ENCODE assay signal across 19 cellular contexts in the genomic region with DNA sequence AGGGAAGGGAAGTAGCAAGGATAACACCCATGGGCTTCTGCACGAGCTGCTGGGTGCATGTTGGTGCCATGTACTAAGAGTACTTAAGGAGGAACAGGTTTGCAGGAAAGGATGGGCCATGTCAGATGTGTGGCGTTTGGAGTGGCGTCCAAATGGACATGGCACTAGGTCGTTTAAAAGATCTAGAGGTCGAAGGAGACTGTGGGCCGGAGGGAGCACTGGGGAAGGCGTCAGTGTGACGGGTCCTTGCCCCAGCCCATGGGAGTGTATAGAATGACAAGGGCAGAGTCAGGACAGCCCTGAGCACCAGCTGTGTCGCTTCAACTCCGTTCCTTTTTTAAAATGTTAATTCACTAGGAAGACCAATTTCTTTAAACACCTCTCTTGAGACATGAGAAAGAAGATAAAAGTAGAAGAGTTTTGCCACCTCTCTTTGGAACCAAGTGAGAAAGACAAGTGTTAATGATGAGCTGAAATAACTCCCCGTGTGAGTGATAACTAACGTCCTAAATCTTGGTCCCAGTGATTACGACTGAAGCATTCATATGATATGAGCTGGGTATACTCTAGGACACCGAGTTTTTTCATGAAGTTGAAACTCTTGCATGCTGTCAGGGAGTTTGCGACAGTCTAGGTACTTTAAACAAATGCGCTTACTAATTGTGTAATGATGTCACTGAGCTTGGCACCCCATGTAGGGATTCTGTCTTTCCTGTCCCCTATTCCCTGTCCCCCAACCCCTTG. TPM values are rescaled to one million over a fixed set of nuclear protein-coding genes. Genes with fewer than 3 reads are reported as not detected.
DNase-seq lines count a peak whose midpoint lies in the region; ATAC-seq, FAIRE-seq and TF ChIP-seq lines count a peak whose summit lies in the region.
"Had no signal": no experiment of that assay in that cellular context is flagged by ENCODE, and none has a peak within 500 bp of the region (broad histone marks: within the 10 kb centered on the region; RNA-seq: fewer than 3 reads in every experiment).

No MANE protein-coding gene starts in this region.

- POLR2A ChIA-PET in HepG2 (lab: Yijun Ruan, JAX) (no interaction called here), HEK293T (lab: Yijun Ruan, JAX) (interaction anchor here (0.7 to 2.9 kb wide), 2 partner anchors 23 to 24 kb away, joined by 4 to 8 read pairs; partner anchors contain the start of gene LYSMD4)

- no peak for TF ChIP-seq EP300 in HepG2 (IDR thresholded peaks at IDR 0.05; ENCODE audit: low read depth in 2 of 2, low read length in 2 of 2)
- TF ChIP-seq EP300 in HepG2 (CRISPR knock-in tag; IDR thresholded peaks at IDR 0.05; ENCODE audit: borderline replicate concordance), result no peak

- H3K27ac Mint-ChIP-seq in glutamatergic neuron (ENCODE audit: unreplicated experiment), result peak overlapping the region; percentile 16
- peak overlapping the region; percentile 94 for H3K27ac Mint-ChIP-seq in osteocyte (ENCODE audit: unreplicated experiment)
- H3K27ac Mint-ChIP-seq: activated naive CD8-positive, alpha-beta T cell treated with anti-CD3 and anti-CD28 coated beads, Interleukin-2, amount 10 ng/mL, durations not matched to agents 7 days and 5 days had no signal

- H3K27me3 ChIP-seq in liver (ENCODE audit: control insufficient read depth in 4 of 4, insufficient read depth in 4 of 4, low read length in 3 of 4) (no peaks in the 10 kb centered on the region), HepG2 (ENCODE audit: control insufficient read depth in 1 of 2, insufficient read depth in 2 of 2, low read length in 2 of 2) (no peaks in the 10 kb centered on the region)
- H3K27me3 ChIP-seq: testis had no signal

- H3K9ac ChIP-seq in liver (ENCODE audit: low read depth in 1 of 2, low read length in 2 of 2) (peak overlapping the region in 1 of 2 donors; percentile 4), HepG2 (ENCODE audit: insufficient read depth, low read depth, low read length) (no peak overlapping the region)

- peaks cover 6% of the 10 kb centered on the region for H3K27me3 Mint-ChIP-seq in glutamatergic neuron (ENCODE audit: unreplicated experiment)
- no peaks in the 10 kb centered on the region for H3K27me3 Mint-ChIP-seq in osteocyte (ENCODE audit: unreplicated experiment)
- H3K27me3 Mint-ChIP-seq: activated naive CD8-positive, alpha-beta T cell treated with anti-CD3 and anti-CD28 coated beads, Interleukin-2, amount 10 ng/mL, durations not matched to agents 7 days and 5 days; natural killer cell treated with Interleukin-12 subunit alpha and Interleukin-12 subunit beta and Interleukin-15 and Interleukin-18, amount 100 ng/mL, for 72 hours had no signal

- no peak for FAIRE-seq in HepG2 (lab: Jason Lieb, UNC)
- FAIRE-seq: D721Med, small intestine, TTC549 had no signal

- no TSS peak for BruUV-seq in HepG2 (replicated peaks; lab: Mats Ljungman, UMichigan)

- H3K4me1 ChIP-seq in liver (ENCODE audit: control insufficient read depth in 4 of 4, insufficient read depth in 4 of 4, low read length in 3 of 4) (peaks cover 2 to 11% (median 7%) of the 10 kb centered on the region in 4 donors), HepG2 (ENCODE audit: insufficient read depth, low read length) (no peaks in the 10 kb centered on the region)

- H3K9me3 ChIP-seq in liver (ENCODE audit: control insufficient read depth in 4 of 4, low read length in 3 of 4) (no peaks in the 10 kb centered on the region), HepG2 (ENCODE audit: low read length) (no peaks in the 10 kb centered on the region)
- H3K9me3 ChIP-seq: testis had no signal

- intact Hi-C loops in HepG2 (cut with micrococcal nuclease; ENCODE audit: unreplicated experiment), result no loop called here

- H3K4me2 ChIP-seq in HepG2 (ENCODE audit: low read depth, low read length), result no peak overlapping the region

- no peak for TF ChIP-seq POLR2A in HepG2 (IDR thresholded peaks at IDR 0.05; ENCODE audit: insufficient read depth in 1 of 2, low read depth in 2 of 2, low read length in 2 of 2)

- no peaks in the 10 kb centered on the region for H3K9me3 Mint-ChIP-seq in glutamatergic neuron (ENCODE audit: unreplicated experiment)
- H3K9me3 Mint-ChIP-seq in osteocyte (ENCODE audit: unreplicated experiment), result no peaks in the 10 kb centered on the region
- H3K9me3 Mint-ChIP-seq: activated naive CD8-positive, alpha-beta T cell treated with anti-CD3 and anti-CD28 coated beads, Interleukin-2, amount 10 ng/mL, durations not matched to agents 7 days and 5 days; natural killer cell treated with Interleukin-12 subunit alpha and Interleukin-12 subunit beta and Interleukin-15 and Interleukin-18, amount 100 ng/mL, for 72 hours had no signal

- peak overlapping the region; percentile 68 to 80 for H3K27ac ChIP-seq in liver (ENCODE audit: low read depth in 1 of 2, low read length in 2 of 2)
- H3K27ac ChIP-seq in HepG2 (ENCODE audit: extremely low read length, insufficient read depth, low read length), result no peak overlapping the region

- TF ChIP-seq RAD21 in liver (IDR thresholded peaks at IDR 0.05) (no peak), HepG2 (CRISPR knock-in tag; IDR thresholded peaks at IDR 0.05) (no peak)

- H3K79me2 ChIP-seq in HepG2 (ENCODE audit: insufficient read depth, low read length), result no peaks in the 10 kb centered on the region

- H3K36me3 Mint-ChIP-seq in glutamatergic neuron (ENCODE audit: unreplicated experiment) (peaks cover 8% of the 10 kb centered on the region), osteocyte (ENCODE audit: unreplicated experiment) (peaks cover 37% of the 10 kb centered on the region)

- ATAC-seq in HepG2, result no peak
- ATAC-seq in GM21737 (IDR thresholded peaks at IDR 0.05; ENCODE audit: unreplicated experiment), result no peak
- no peak for ATAC-seq in HG03342 (IDR thresholded peaks at IDR 0.05; ENCODE audit: unreplicated experiment)
- ATAC-seq: natural killer cell treated with Interleukin-12 subunit alpha and Interleukin-12 subunit beta and Interleukin-15 and Interleukin-18, amount 100 ng/mL, for 72 hours had no signal

- CTCF ChIA-PET in HepG2 (lab: Yijun Ruan, JAX; ENCODE audit: low intra/inter-chr PET ratio, low total read pairs) (no interaction called here), HEK293T (lab: Yijun Ruan, JAX) (no interaction called here)

- H3K4me3 Mint-ChIP-seq in glutamatergic neuron (ENCODE audit: unreplicated experiment) (no peak overlapping the region), osteocyte (ENCODE audit: unreplicated experiment) (no peak overlapping the region)
- H3K4me3 Mint-ChIP-seq: activated naive CD8-positive, alpha-beta T cell treated with anti-CD3 and anti-CD28 coated beads, Interleukin-2, amount 10 ng/mL, durations not matched to agents 7 days and 5 days; natural killer cell treated with Interleukin-12 subunit alpha and Interleukin-12 subunit beta and Interleukin-15 and Interleukin-18, amount 100 ng/mL, for 72 hours had no signal

- in situ Hi-C loops in HepG2 (cut with HindIII; ENCODE audit: extremely low pct_ligation_motif_present, low pct_unique_long_range_greater_than_20kb), result loop anchor here (25.0 kb wide), 1 partner anchor 297 kb away; no protein-coding TSS in a partner anchor

- H3K4me1 Mint-ChIP-seq in glutamatergic neuron (ENCODE audit: low read depth, unreplicated experiment), result peaks cover 39% of the 10 kb centered on the region
- H3K4me1 Mint-ChIP-seq in osteocyte (ENCODE audit: unreplicated experiment), result peaks cover 54% of the 10 kb centered on the region

- 91% methylated on average over 16 of the region's 16 CpGs for WGBS in liver
- WGBS in HepG2 (ENCODE audit: low lambda C conversion rate), result 94% methylated on average over 16 of the region's 16 CpGs

- H4K20me1 ChIP-seq in HepG2 (ENCODE audit: insufficient read depth, low read length), result no peaks in the 10 kb centered on the region

- H2AFZ ChIP-seq in HepG2 (ENCODE audit: low read length), result no peak overlapping the region

- DNase-seq in HepG2 (ENCODE audit: low spot score) (no peak), glutamatergic neuron (no peak), osteocyte (ENCODE audit: extremely low spot score, unreplicated experiment) (no peak), HEK293T (ENCODE audit: extremely low spot score) (no peak), hippocampal formation (lab: John Stamatoyannopoulos, UW) (no peak)
- DNase-seq: activated CD8-positive, alpha-beta memory T cell treated with anti-CD3 and anti-CD28 coated beads for 24 hours; activated naive CD8-positive, alpha-beta T cell treated with anti-CD3 and anti-CD28 coated beads, Interleukin-2, amount 10 ng/mL, durations not matched to agents 7 days and 5 days; MM.1S; NCI-H2081 treated with DMSO at 0.1 percent for 48 hours; NCI-H774; SHP77 treated with DMSO at 0.1 percent for 48 hours had no signal

- peaks cover 4 to 21% (median 19%) of the 10 kb centered on the region in 4 donors for H3K36me3 ChIP-seq in liver (ENCODE audit: control insufficient read depth in 4 of 4, insufficient read depth in 3 of 4, low read depth in 1 of 4, low read length in 3 of 4)
- peaks cover 10 to 34% of the 10 kb centered on the region in 2 experiments for H3K36me3 ChIP-seq in HepG2 (replicated peaks in 1 of 2; ENCODE audit: control insufficient read depth in 1 of 2, insufficient read depth in 2 of 2, low read length in 2 of 2)

- TF ChIP-seq CTCF in liver (IDR thresholded peaks at IDR 0.05; ENCODE audit: low read depth, low read length, missing input control) (no peak), HepG2 (CRISPR knock-in tag; IDR thresholded peaks at IDR 0.05) (no peak), glutamatergic neuron (IDR thresholded peaks at IDR 0.05; ENCODE audit: partially characterized antibody, unreplicated experiment) (no peak), osteocyte (IDR thresholded peaks at IDR 0.05) (no peak)

- no peak overlapping the region for H3K4me3 ChIP-seq in liver (ENCODE audit: low read depth in 1 of 3, low read length in 3 of 3)
- H3K4me3 ChIP-seq in HepG2 (replicated peaks in 1 of 3; ENCODE audit: insufficient read depth in 1 of 3, low read depth in 2 of 3, low read length in 3 of 3), result no peak overlapping the region
- H3K4me3 ChIP-seq: testis had no signal

RNA-seq across cellular contexts. Expression of gene LYSMD4, which starts 23.8 kb away (rescaled TPM):
- total RNA-seq in liver, result 10 to 100 TPM in 1 of 2 donors, 1 to 10 TPM in 1; 8.1 to 12.1 TPM
- polyA plus RNA-seq in liver, result 1 to 10 TPM; 3.9 to 6.4 TPM
- total RNA-seq in HepG2 (2016; rRNA removed; fragmentation: Illumina TruSeq; extraction: Trizol), result 5.6 and 8.5 TPM in 2 replicates
- 1.4 TPM in 2 replicates for total RNA-seq in HepG2 (2016; cell fraction: cytosol; rRNA removed; fragmentation: Illumina TruSeq; extraction: Trizol; ENCODE audit: low read depth)
- 4.3 and 8.0 TPM in 2 replicates for total RNA-seq in HepG2 (2016; cell fraction: insoluble cytoplasmic fraction; rRNA removed; fragmentation: Illumina TruSeq; extraction: Trizol)
- 4.1 and 4.7 TPM in 2 replicates for total RNA-seq in HepG2 (2016; cell fraction: membrane; rRNA removed; fragmentation: Illumina TruSeq; extraction: Trizol)
- total RNA-seq in HepG2 (2016; cell fraction: nucleus; rRNA removed; fragmentation: Illumina TruSeq; extraction: Trizol), result 10.5 and 12.4 TPM in 2 replicates
- polyA plus RNA-seq in HepG2 (2011; rRNA removed), result 7.4 and 7.9 TPM in 2 replicates
- polyA plus RNA-seq in HepG2 (2011; cell fraction: cytosol; rRNA removed), result 5.0 and 5.5 TPM in 2 replicates
- 35.1 and 36.9 TPM in 2 replicates for polyA plus RNA-seq in HepG2 (2011; cell fraction: nucleus; rRNA removed)
- polyA plus RNA-seq in HepG2 (2012), result 5.9 and 7.0 TPM in 2 replicates
- 1.8 and 2.4 TPM in 2 replicates for polyA plus RNA-seq in HepG2 (2016; cell fraction: cytosol; fragmentation: Illumina TruSeq; extraction: Trizol; ENCODE audit: low read depth)
- 4.1 and 5.3 TPM in 2 replicates for polyA plus RNA-seq in HepG2 (2016; cell fraction: insoluble cytoplasmic fraction; fragmentation: Illumina TruSeq; extraction: Trizol; ENCODE audit: low read depth)
- polyA plus RNA-seq in HepG2 (2016; cell fraction: membrane; fragmentation: Illumina TruSeq; extraction: Trizol; ENCODE audit: low read depth), result 2.8 and 3.1 TPM in 2 replicates
- polyA plus RNA-seq in HepG2 (2016; cell fraction: nucleus; fragmentation: Illumina TruSeq; extraction: Trizol; ENCODE audit: insufficient read depth, low read depth), result 16.2 and 18.0 TPM in 2 replicates
- polyA minus RNA-seq in HepG2 (2011; rRNA and poly(A)+ RNA removed; ENCODE audit: low replicate concordance), result 7.4 and 8.7 TPM in 2 replicates
- 1.3 and 1.4 TPM in 2 replicates for polyA minus RNA-seq in HepG2 (2011; cell fraction: cytosol; rRNA and poly(A)+ RNA removed)
- 16.1 and 17.4 TPM in 2 replicates for polyA minus RNA-seq in HepG2 (2011; cell fraction: nucleus; rRNA and poly(A)+ RNA removed)
- 49.8 TPM for total RNA-seq in glutamatergic neuron (ENCODE audit: unreplicated experiment)
- total RNA-seq in osteocyte, result 11.3 and 14.1 TPM in 2 replicates
